ENCODE assay signal across 14 cellular contexts in genomic region chr9:94909250-94909894, GRCh38.
A peak's percentile ranks its signal among the peaks of the same experiment; 100 is the strongest.
DNase-seq lines count a peak whose midpoint lies in the region; ATAC-seq, FAIRE-seq and TF ChIP-seq lines count a peak whose summit lies in the region.
"Had no signal": no experiment of that assay in that cellular context is flagged by ENCODE, and none has a peak within 500 bp of the region (broad histone marks: within the 10 kb centered on the region; RNA-seq: fewer than 3 reads in every experiment).

No MANE protein-coding gene starts in this region.

- no peak overlapping the region for H3K4me3 ChIP-seq in SK-N-SH (ENCODE audit: low read depth in 2 of 2, low read length in 1 of 2)
- H3K4me3 ChIP-seq in IMR-90 (ENCODE audit: insufficient read depth, low read depth, low read length), result no peak overlapping the region
- H3K4me3 ChIP-seq in H1 (ENCODE audit: extremely low read depth in 1 of 4, insufficient read depth in 2 of 4, low read depth in 3 of 4, low read length in 4 of 4), result no peak overlapping the region
- no peak overlapping the region for H3K4me3 ChIP-seq in rectal smooth muscle tissue (ENCODE audit: low read length)
- H3K4me3 ChIP-seq in testis, result no peak overlapping the region

- H3K23me2 ChIP-seq in H1 (ENCODE audit: low read depth, low read length), result no peaks in the 10 kb centered on the region

- H3K36me3 ChIP-seq in SK-N-SH (replicated peaks in 1 of 2; ENCODE audit: control insufficient read depth in 1 of 2, insufficient read depth in 2 of 2, low read length in 1 of 2), result no peaks in the 10 kb centered on the region
- H3K36me3 ChIP-seq in IMR-90 (ENCODE audit: control insufficient read depth, insufficient read depth, low read length), result no peaks in the 10 kb centered on the region
- no peaks in the 10 kb centered on the region for H3K36me3 ChIP-seq in H1 (ENCODE audit: control insufficient read depth in 2 of 4, insufficient read depth in 4 of 4, low read length in 3 of 4)
- no peaks in the 10 kb centered on the region for H3K36me3 ChIP-seq in rectal smooth muscle tissue (ENCODE audit: control insufficient read depth, insufficient read depth, low read length)
- H3K36me3 ChIP-seq in testis (ENCODE audit: low read depth, missing control alignments), result no peaks in the 10 kb centered on the region

- H3K4me1 ChIP-seq in SK-N-SH (ENCODE audit: control insufficient read depth in 1 of 2, insufficient read depth in 2 of 2, low read depth in 1 of 2, low read length in 1 of 2), result peaks cover 24 to 82% of the 10 kb centered on the region in 2 experiments
- peaks cover 20% of the 10 kb centered on the region for H3K4me1 ChIP-seq in IMR-90 (ENCODE audit: control insufficient read depth, insufficient read depth, low read length)
- peaks cover 13 to 23% (median 15%) of the 10 kb centered on the region in 4 experiments for H3K4me1 ChIP-seq in H1 (replicated peaks in 1 of 4; ENCODE audit: control insufficient read depth in 3 of 4, insufficient read depth in 4 of 4, low read length in 3 of 4)
- peaks cover 13% of the 10 kb centered on the region for H3K4me1 ChIP-seq in rectal smooth muscle tissue (ENCODE audit: control insufficient read depth, insufficient read depth, low read length)
- peaks cover 6% of the 10 kb centered on the region for H3K4me1 ChIP-seq in testis

- no peaks in the 10 kb centered on the region for H3K9me3 ChIP-seq in SK-N-SH
- no peaks in the 10 kb centered on the region for H3K9me3 ChIP-seq in IMR-90 (ENCODE audit: control insufficient read depth, insufficient read depth, low read length)
- no peaks in the 10 kb centered on the region for H3K9me3 ChIP-seq in H1 (ENCODE audit: insufficient read depth in 2 of 2, low read depth in 1 of 2, low read length in 1 of 2)
- H3K9me3 ChIP-seq in testis, result no peaks in the 10 kb centered on the region

- peak overlapping the region; percentile 18; the same call in 1 of the 3 replicates for H2BK15ac ChIP-seq in IMR-90 (ENCODE audit: low read depth, low read length)
- no peak overlapping the region for H2BK15ac ChIP-seq in H1 (ENCODE audit: low read length)

- no peak overlapping the region for H2AK9ac ChIP-seq in IMR-90 (replicated peaks; ENCODE audit: low read depth, low read length, poor library complexity)

- DNase-seq in SK-N-SH, result no peak
- DNase-seq in IMR-90, result no peak
- DNase-seq in H1 (ENCODE audit: low read depth in 1 of 2, low spot score in 2 of 2), result no peak
- no peak for DNase-seq in NCI-H526 (lab: John Stamatoyannopoulos, UW)
- DNase-seq in NCI-H2081 treated with DMSO at 0.1 percent for 48 hours (lab: John Stamatoyannopoulos, UW), result no peak
- DNase-seq in testis, result no peak
- DNase-seq: HCEC 1CT, NCI-H146 had no signal

- H4K5ac ChIP-seq in IMR-90 (ENCODE audit: low read depth, low read length) (no peak overlapping the region), H1 (ENCODE audit: insufficient read length, low read depth, low read length) (no peak overlapping the region)

- H3F3A ChIP-seq in SK-N-SH (replicated peaks; ENCODE audit: insufficient read depth), result peaks cover 32% of the 10 kb centered on the region

- no peaks in the 10 kb centered on the region for H3K9me2 ChIP-seq in SK-N-SH

- H3K56ac ChIP-seq in IMR-90 (ENCODE audit: extremely low read depth, insufficient read depth, low read length) (no peak overlapping the region), H1 (replicated peaks; ENCODE audit: insufficient read length, low read depth, low read length) (no peak overlapping the region)

- H3K18ac ChIP-seq in IMR-90 (ENCODE audit: low read depth, low read length) (no peak overlapping the region; the same call in 1 of the 2 replicates), H1 (ENCODE audit: extremely low read depth, low read length) (no peak overlapping the region)

- H3K79me1 ChIP-seq in IMR-90 (ENCODE audit: low read depth in 1 of 2, low read length in 2 of 2) (peaks cover 0 to 27% of the 10 kb centered on the region in 2 experiments; a peak in 2 of 4 replicates), H1 (ENCODE audit: low read depth, low read length) (peaks cover 5% of the 10 kb centered on the region)

- H2AFZ ChIP-seq in SK-N-SH (ENCODE audit: low read depth) (no peak overlapping the region), IMR-90 (replicated peaks; ENCODE audit: low read length, poor library complexity) (no peak overlapping the region), H1 (ENCODE audit: low read length) (no peak overlapping the region)

- H2BK5ac ChIP-seq in IMR-90 (ENCODE audit: low read depth, low read length, poor library complexity, severe bottlenecking) (no peak overlapping the region), H1 (ENCODE audit: low read depth, low read length) (no peak overlapping the region)

- H4K8ac ChIP-seq in IMR-90 (ENCODE audit: low read depth in 2 of 2, low read length in 2 of 2), result peak overlapping the region in 1 of 2 experiments; percentile 13; a peak in 1 of 4 replicates
- H4K8ac ChIP-seq in H1 (ENCODE audit: extremely low read depth, insufficient read depth, low read length), result no peak overlapping the region

- H4K91ac ChIP-seq in IMR-90 (ENCODE audit: insufficient read depth, low read depth, low read length), result peak overlapping the region; percentile 36
- H4K91ac ChIP-seq in H1 (replicated peaks; ENCODE audit: insufficient read length, low read length), result no peak overlapping the region

- POLR2A ChIA-PET in SK-N-SH (lab: Yijun Ruan, JAX), result no interaction called here
- POLR2A ChIA-PET in IMR-90 (lab: Charles Lee; ENCODE audit: unreplicated experiment), result no interaction called here
- POLR2A ChIA-PET in H1 (lab: Charles Lee; ENCODE audit: partially characterized antibody), result no interaction called here

- TF ChIP-seq CTCF in SK-N-SH (IDR thresholded peaks at IDR 0.05), result no peak
- no peak for TF ChIP-seq CTCF in IMR-90 (conservative IDR thresholded peaks at IDR 0.05; ENCODE audit: low read depth, low read length)
- TF ChIP-seq CTCF in H1 (IDR thresholded peaks at IDR 0.05; ENCODE audit: control extremely low read depth in 1 of 3, insufficient read depth in 1 of 3, low read depth in 1 of 3, low read length in 3 of 3), result no peak
- no peak for TF ChIP-seq CTCF in testis (IDR thresholded peaks at IDR 0.05)

- ATAC-seq in SK-N-SH treated with all-trans-retinoic acid at 6 μM for 48 hours (no peak), IMR-90 (ENCODE audit: low read depth) (no peak)
- ATAC-seq: naive thymus-derived CD4-positive, alpha-beta T cell had no signal

- no peak for TF ChIP-seq EP300 in SK-N-SH (IDR thresholded peaks at IDR 0.05; ENCODE audit: borderline replicate concordance in 1 of 2, low read depth in 1 of 2, low read length in 1 of 2)
- no peak for TF ChIP-seq EP300 in H1 (IDR thresholded peaks at IDR 0.05; ENCODE audit: borderline replicate concordance in 1 of 2, low read depth in 2 of 2, low read length in 2 of 2)

- dilution Hi-C loops in IMR-90 (cut with HindIII; ENCODE audit: low sequenced_read_pairs, unreplicated experiment), result no loop called here

- H2BK120ac ChIP-seq in IMR-90 (ENCODE audit: low read depth, low read length), result peak overlapping the region; percentile 9; the same call in 1 of the 2 replicates
- no peak overlapping the region for H2BK120ac ChIP-seq in H1 (replicated peaks; ENCODE audit: low read depth, low read length)

- H3K27me3 ChIP-seq in SK-N-SH (ENCODE audit: insufficient read depth) (no peaks in the 10 kb centered on the region), IMR-90 (ENCODE audit: control insufficient read depth, insufficient read depth, low read length) (no peaks in the 10 kb centered on the region), H1 (replicated peaks in 1 of 4; ENCODE audit: control insufficient read depth in 3 of 4, extremely low read depth in 1 of 4, insufficient read depth in 3 of 4, low read length in 3 of 4) (no peaks in the 10 kb centered on the region), rectal smooth muscle tissue (ENCODE audit: control insufficient read depth, insufficient read depth, low read length) (no peaks in the 10 kb centered on the region), testis (no peaks in the 10 kb centered on the region)

- peak overlapping the region; percentile 37; the same call in 1 of the 2 replicates for H2AK5ac ChIP-seq in IMR-90 (ENCODE audit: low read depth, low read length)
- 0 out of 2 replicates have a peak overlapping the region, but pooled peaks have one; percentile 56 for H2AK5ac ChIP-seq in H1 (ENCODE audit: low read depth, low read length)

- H3K14ac ChIP-seq in IMR-90 (replicated peaks; ENCODE audit: low read depth, low read length) (no peak overlapping the region), H1 (ENCODE audit: insufficient read length) (no peak overlapping the region)

- H3K4ac ChIP-seq in IMR-90 (ENCODE audit: low read depth, low read length), result 0 out of 2 replicates have a peak overlapping the region, but pooled peaks have one; percentile 8
- H3K4ac ChIP-seq in H1 (replicated peaks; ENCODE audit: insufficient read length, low read depth, low read length), result no peak overlapping the region

- H3K9ac ChIP-seq in SK-N-SH (no peak overlapping the region), IMR-90 (ENCODE audit: low read depth, low read length) (no peak overlapping the region), H1 (replicated peaks in 1 of 4; ENCODE audit: extremely low read depth in 1 of 4, low read depth in 3 of 4, low read length in 3 of 4) (no peak overlapping the region), rectal smooth muscle tissue (ENCODE audit: low read length) (no peak overlapping the region)

- TF ChIP-seq POLR2A in IMR-90 (IDR thresholded peaks at IDR 0.05; ENCODE audit: low read depth, low read length) (no peak), H1 (IDR thresholded peaks at IDR 0.05; ENCODE audit: control extremely low read depth in 1 of 2, low read depth in 2 of 2, low read length in 2 of 2) (no peak), testis (IDR thresholded peaks at IDR 0.05) (no peak)

- intact Hi-C loops in IMR-90 (cut with micrococcal nuclease), result no loop called here
- intact Hi-C loops in testis (cut with DNase I; ENCODE audit: low total_unique reads), result no loop called here

- WGBS in SK-N-SH (ENCODE audit: low lambda C conversion rate), result 73% methylated on average over 10 of the region's 12 CpGs
- whole genome bisulfite sequencing in IMR-90 (ENCODE audit: extremely low coverage in 2 of 2, insufficient read length in 1 of 2), 2 experiments, result 100% methylated on average over 4 of the region's 12 CpGs; no CpG with 5 or more reads in 1 of the 2 experiments
- 91% methylated on average over 12 of the region's 12 CpGs; no CpG with 5 or more reads in 1 of the 2 experiments for WGBS in H1 (ENCODE audit: extremely low coverage in 1 of 2, insufficient coverage in 1 of 2, insufficient read length in 1 of 2, insufficient replicate concordance in 2 of 2, low coverage in 1 of 2, low lambda C conversion rate in 2 of 2, missing lambda C conversion rate in 1 of 2), 2 experiments
- 90% methylated on average over 12 of the region's 12 CpGs for WGBS in testis, 2 donors

- in situ Hi-C loops in IMR-90 (cut with MboI; ENCODE audit: low sequenced_read_pairs), result no loop called here

- H2BK20ac ChIP-seq in IMR-90 (ENCODE audit: low read depth, low read length), result peak overlapping the region; percentile 1; the same call in 1 of the 2 replicates
- H2BK20ac ChIP-seq in H1 (ENCODE audit: low read length), result no peak overlapping the region

- no TSS peak for BruUV-seq in IMR-90 (replicated peaks; lab: Mats Ljungman, UMichigan)

- FAIRE-seq in H1 (lab: Jason Lieb, UNC), result no peak
- FAIRE-seq: A204.1, D721Med, GM19239 had no signal

- no peak for TF ChIP-seq RAD21 in SK-N-SH (IDR thresholded peaks at IDR 0.05; ENCODE audit: low read length)
- no peak for TF ChIP-seq RAD21 in IMR-90 (IDR thresholded peaks at IDR 0.05; ENCODE audit: low read length)
- no peak for TF ChIP-seq RAD21 in H1 (IDR thresholded peaks at IDR 0.05 in 1 of 2, conservative IDR thresholded peaks at IDR 0.05 in 1 of 2; ENCODE audit: low read depth in 2 of 2, low read length in 2 of 2)

- CTCF ChIA-PET in SK-N-SH (lab: Yijun Ruan, JAX) (interaction anchor here (0.8 to 2.2 kb wide), 3 partner anchors 43 to 228 kb away, joined by 3 to 9 read pairs (median 4); no protein-coding TSS in a partner anchor), IMR-90 (lab: Yijun Ruan, JAX) (no interaction called here), H1 (lab: Charles Lee; ENCODE audit: partially characterized antibody) (interaction anchor here (2.5 kb wide), 1 partner anchor 126 kb away, joined by 8 read pairs; no protein-coding TSS in a partner anchor)

- H4K20me1 ChIP-seq in SK-N-SH (ENCODE audit: insufficient read depth) (no peaks in the 10 kb centered on the region), IMR-90 (ENCODE audit: insufficient read depth, low read length) (no peaks in the 10 kb centered on the region), H1 (replicated peaks in 1 of 2; ENCODE audit: control insufficient read depth in 1 of 2, insufficient read depth in 2 of 2, low read length in 2 of 2) (no peaks in the 10 kb centered on the region)

- H3K23ac ChIP-seq in IMR-90 (ENCODE audit: low read depth, low read length) (no peak overlapping the region), H1 (ENCODE audit: insufficient read length) (no peak overlapping the region)

- no peak overlapping the region for H3K4me2 ChIP-seq in SK-N-SH
- no peak overlapping the region for H3K4me2 ChIP-seq in IMR-90 (ENCODE audit: low read depth, low read length)
- H3K4me2 ChIP-seq in H1 (ENCODE audit: insufficient read depth in 1 of 2, low read depth in 2 of 2, low read length in 2 of 2), result no peak overlapping the region

- H3K27ac ChIP-seq in SK-N-SH (ENCODE audit: low read depth in 2 of 2, low read length in 1 of 2) (peak overlapping the region; percentile 15 to 97), IMR-90 (ENCODE audit: insufficient read depth, low read length) (no peak overlapping the region), H1 (ENCODE audit: low read depth, low read length) (no peak overlapping the region), rectal smooth muscle tissue (ENCODE audit: low read depth, low read length) (peak overlapping the region; percentile 38), testis (no peak overlapping the region)

- H3K79me2 ChIP-seq in SK-N-SH (ENCODE audit: insufficient read depth) (no peaks in the 10 kb centered on the region), H1 (ENCODE audit: control insufficient read depth in 1 of 2, insufficient read depth in 2 of 2, low read length in 2 of 2) (no peaks in the 10 kb centered on the region)

- H3K9me1 ChIP-seq in IMR-90 (ENCODE audit: insufficient read depth, low read length), result peaks cover 11% of the 10 kb centered on the region

- H2BK12ac ChIP-seq in H1 (ENCODE audit: low read depth, low read length), result peak overlapping the region; percentile 6; the same call in 1 of the 2 replicates

Comparison
In these comparisons a context has a peak if more than half of its experiments do, and no peak if none do; other contexts are left out.
1. H3K27ac ChIP-seq: peak in SK-N-SH (2 of 2) and rectal smooth muscle tissue (single experiment); none in IMR-90 (single experiment), H1 (single experiment) and testis (0 of 2).